ENCODE assay signal across 15 cellular contexts in the genomic region with DNA sequence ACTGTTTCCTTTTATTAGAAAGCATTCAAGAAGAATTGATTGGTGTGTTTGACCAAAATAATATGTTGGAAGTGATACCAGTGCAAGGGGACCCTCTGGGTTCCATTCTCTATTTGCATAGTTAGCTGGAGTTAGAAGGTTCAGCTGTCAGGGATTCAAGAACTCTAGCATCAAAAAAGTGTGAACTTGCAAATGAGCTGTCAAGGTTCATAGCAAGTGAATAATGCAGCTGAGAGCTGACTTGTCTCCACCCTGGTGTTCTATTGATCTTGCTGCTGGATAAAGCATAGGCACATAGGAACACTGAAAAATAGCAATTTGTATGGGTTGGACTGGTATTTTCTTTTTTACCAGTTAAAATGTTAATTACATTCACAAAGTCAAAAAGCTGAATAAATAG.
DNase-seq lines count a peak whose midpoint lies in the region; ATAC-seq and TF ChIP-seq lines count a peak whose summit lies in the region.
"Had no signal": no experiment of that assay in that cellular context is flagged by ENCODE, and none has a peak within 500 bp of the region (broad histone marks: within the 10 kb centered on the region; RNA-seq: fewer than 3 reads in every experiment).

No MANE protein-coding gene starts in this region.

- no peak for TF ChIP-seq CTCF in sigmoid colon (IDR thresholded peaks at IDR 0.05)
- no peak for TF ChIP-seq CTCF in PC-3 (conservative IDR thresholded peaks at IDR 0.05; ENCODE audit: low read depth, low read length)
- no peak for TF ChIP-seq CTCF in endodermal cell (conservative IDR thresholded peaks at IDR 0.05)

- H3K36me3 Mint-ChIP-seq in endodermal cell (ENCODE audit: low read depth): no peaks in the 10 kb centered on the region

- H3K27me3 Mint-ChIP-seq in endodermal cell (ENCODE audit: insufficient read depth): peaks cover 26% of the 10 kb centered on the region

- H3F3A ChIP-seq in PC-3 (ENCODE audit: low read length, unreplicated experiment): no peaks in the 10 kb centered on the region

- no peaks in the 10 kb centered on the region for H3K9me3 Mint-ChIP-seq in endodermal cell
- H3K9me3 Mint-ChIP-seq: T-helper 1 cell treated with Interleukin-12 subunit alpha and Interleukin-12 subunit beta and Interleukin-4 antibody, amounts not matched to agents 30 μg/mL and 1 μg/mL, for 36 hours had no signal

- H3K9ac ChIP-seq in PC-3 (ENCODE audit: low read length) (no peak overlapping the region), endodermal cell (ENCODE audit: extremely low read depth, low read length, poor library complexity, severe bottlenecking) (no peak overlapping the region)

- no peak overlapping the region for H3K4me3 Mint-ChIP-seq in endodermal cell
- H3K4me3 Mint-ChIP-seq: T-helper 1 cell treated with Interleukin-12 subunit alpha and Interleukin-12 subunit beta and Interleukin-4 antibody, amounts not matched to agents 30 μg/mL and 1 μg/mL, for 36 hours had no signal

- H3K4me2 ChIP-seq in PC-3 (ENCODE audit: low read length): no peak overlapping the region

- CTCF ChIA-PET in PC-3 (lab: Charles Lee): no interaction called here

- no peaks in the 10 kb centered on the region for H3K9me2 ChIP-seq in PC-3 (replicated peaks; ENCODE audit: low read length)

- H3K27me3 ChIP-seq in sigmoid colon (no peaks in the 10 kb centered on the region), PC-3 (ENCODE audit: low read length) (no peaks in the 10 kb centered on the region), endodermal cell (ENCODE audit: control insufficient read depth, insufficient read depth, low read length, poor library complexity, severe bottlenecking) (no peaks in the 10 kb centered on the region)
- H3K27me3 ChIP-seq: left lung had no signal

- H3K4me1 ChIP-seq in sigmoid colon (peaks cover 0 to 84% (median 63%) of the 10 kb centered on the region in 4 donors), PC-3 (ENCODE audit: insufficient read depth, low read length) (no peaks in the 10 kb centered on the region), endodermal cell (ENCODE audit: control insufficient read depth, insufficient read depth, low read length) (peaks cover 8% of the 10 kb centered on the region)

- peaks cover 23% of the 10 kb centered on the region for H3K4me1 Mint-ChIP-seq in endodermal cell

- intact Hi-C loops in sigmoid colon (cut with DNase I) (loop anchor here (1.0 to 10.0 kb wide), 4 partner anchors 58 to 524 kb away; no protein-coding TSS in a partner anchor), PC-3 (cut with micrococcal nuclease) (no loop called here)

- no peak overlapping the region for H2AFZ ChIP-seq in PC-3 (ENCODE audit: low read length)

- H3K79me2 ChIP-seq in PC-3 (ENCODE audit: low read length): no peaks in the 10 kb centered on the region

- DNase-seq in NAMALWA (ENCODE audit: low spot score) (peak; percentile 8), fibroblast of peridontal ligament (ENCODE audit: extremely low read depth) (peak; percentile 10), sigmoid colon (no peak), PC-3 (no peak), DMS153 (lab: John Stamatoyannopoulos, UW) (no peak), endodermal cell (no peak), COR-L47 (lab: John Stamatoyannopoulos, UW) (no peak)
- DNase-seq: activated CD4-positive, CD25-positive, alpha-beta regulatory T cell; KG1; left lung; NCI-H146; stimulated activated naive CD4-positive, alpha-beta T cell had no signal

- no peak overlapping the region for H3K27ac Mint-ChIP-seq in endodermal cell
- H3K27ac Mint-ChIP-seq: T-helper 1 cell treated with Interleukin-12 subunit alpha and Interleukin-12 subunit beta and Interleukin-4 antibody, amounts not matched to agents 30 μg/mL and 1 μg/mL, for 36 hours had no signal

- POLR2A ChIA-PET in PC-3 (lab: Charles Lee; ENCODE audit: unreplicated experiment): no interaction called here

- BruUV-seq in PC-3 (replicated peaks; lab: Mats Ljungman, UMichigan): no TSS peak

- peak; percentile 25 for ATAC-seq in GM18870 (IDR thresholded peaks at IDR 0.05; ENCODE audit: unreplicated experiment)
- ATAC-seq in PC-3: no peak
- ATAC-seq: HCT116 had no signal

- TF ChIP-seq POLR2A in sigmoid colon (IDR thresholded peaks at IDR 0.05): no peak

- H3K4me3 ChIP-seq in sigmoid colon: peak overlapping the region in 1 of 4 donors; percentile 23
- H3K4me3 ChIP-seq in PC-3 (ENCODE audit: low read length): no peak overlapping the region
- no peak overlapping the region for H3K4me3 ChIP-seq in endodermal cell (ENCODE audit: low read length)
- H3K4me3 ChIP-seq: left lung had no signal

- H3K27ac ChIP-seq in sigmoid colon (peak overlapping the region; percentile 81 to 88 (median 84)), PC-3 (ENCODE audit: low read length) (no peak overlapping the region), endodermal cell (ENCODE audit: low read depth, low read length) (no peak overlapping the region)
- H3K27ac ChIP-seq: left lung had no signal

- H3K9me3 ChIP-seq in sigmoid colon: no peaks in the 10 kb centered on the region
- no peaks in the 10 kb centered on the region for H3K9me3 ChIP-seq in PC-3 (ENCODE audit: low read length)
- H3K9me3 ChIP-seq in endodermal cell (ENCODE audit: control insufficient read depth, low read length): no peaks in the 10 kb centered on the region
- H3K9me3 ChIP-seq: left lung had no signal

- H3K36me3 ChIP-seq in sigmoid colon (peaks cover 0 to under 1% (median 0%) of the 10 kb centered on the region in 4 donors), PC-3 (ENCODE audit: low read depth, low read length) (no peaks in the 10 kb centered on the region), endodermal cell (ENCODE audit: control insufficient read depth, insufficient read depth, low read length) (no peaks in the 10 kb centered on the region)
- H3K36me3 ChIP-seq: left lung had no signal

- no peaks in the 10 kb centered on the region for H4K20me1 ChIP-seq in PC-3 (ENCODE audit: low read length)

- no peak for TF ChIP-seq EP300 in sigmoid colon (IDR thresholded peaks at IDR 0.05)

Comparison
In these comparisons a context has a peak if more than half of its experiments do, and no peak if none do; other contexts are left out.
1. DNase-seq: peak in NAMALWA (single experiment) and fibroblast of peridontal ligament (single experiment); none in sigmoid colon (single experiment), PC-3 (single experiment), DMS153 (single experiment), endodermal cell (single experiment) and COR-L47 (single experiment).
2. H3K27ac ChIP-seq: peak in sigmoid colon (4 of 4); none in PC-3 (single experiment) and endodermal cell (single experiment).